ENCODE assay signal across 8 cellular contexts in the genomic region with DNA sequence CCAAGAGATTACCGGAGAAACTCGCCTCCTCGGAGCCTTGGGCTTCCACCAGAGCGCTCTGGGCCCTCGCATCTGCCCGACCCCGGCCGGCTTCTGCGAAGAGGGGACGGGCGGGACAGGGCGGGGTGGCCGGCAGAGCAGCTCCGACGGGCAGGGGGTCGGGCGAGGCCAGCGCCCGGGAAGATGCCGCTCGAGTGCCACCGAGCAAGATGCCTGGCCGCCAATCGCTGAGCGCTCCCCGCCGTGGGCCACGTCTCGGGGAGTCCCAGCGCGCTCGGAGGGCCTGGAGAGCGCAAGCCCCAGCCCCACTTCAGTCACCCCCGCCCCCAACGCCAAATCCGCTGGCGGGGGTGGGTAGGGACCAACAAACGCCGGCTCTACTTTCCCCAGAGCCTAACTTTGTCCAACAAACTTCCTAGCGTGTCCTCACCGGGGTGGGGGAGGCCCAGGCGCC. TPM values are rescaled to one million over a fixed set of nuclear protein-coding genes. Genes with fewer than 3 reads are reported as not detected.
DNase-seq lines count a peak whose midpoint lies in the region; ATAC-seq and TF ChIP-seq lines count a peak whose summit lies in the region.

No MANE protein-coding gene starts in this region.

- peak; percentile 18 for ATAC-seq in HG03095 (IDR thresholded peaks at IDR 0.05; ENCODE audit: unreplicated experiment)
- ATAC-seq in activated T-helper 17 cell treated with anti-CD3 and anti-CD28 coated beads, Interleukin-2, amount 50 U/mL, for 72 hours (replicated peaks): peak; percentile 43
- ATAC-seq in left ventricle myocardium superior: peak; percentile 47

- H3K27ac ChIP-seq in sigmoid colon: peak overlapping the region; percentile 80 to 93 (median 90)

- H3K9me3 Mint-ChIP-seq in activated naive CD4-positive, alpha-beta T cell treated with anti-CD3 and anti-CD28 coated beads, Interleukin-2, amount 10 ng/mL, durations not matched to agents 7 days and 5 days: no peaks in the 10 kb centered on the region
- H3K9me3 Mint-ChIP-seq in activated T-helper 17 cell treated with anti-CD3 and anti-CD28 coated beads, Interleukin-2, amount 50 U/mL, for 72 hours: no peaks in the 10 kb centered on the region

- intact Hi-C loops in left ventricle myocardium superior (cut with micrococcal nuclease): no loop called here
- intact Hi-C loops in sigmoid colon (cut with DNase I): loop anchor here (2.0 kb wide), 4 partner anchors 14 to 164 kb away; no protein-coding TSS in a partner anchor

- TF ChIP-seq POLR2A in sigmoid colon (IDR thresholded peaks at IDR 0.05): no peak

- no peaks in the 10 kb centered on the region for H3K27me3 ChIP-seq in sigmoid colon

- peaks cover 0 to 29% (median 10%) of the 10 kb centered on the region in 4 donors for H3K4me1 ChIP-seq in sigmoid colon

- CTCF ChIA-PET in activated naive CD4-positive, alpha-beta T cell treated with anti-CD3 and anti-CD28 coated beads, Interleukin-2, amount 10 ng/mL, durations not matched to agents 7 days and 5 days (lab: Charles Lee): interaction anchor here (0.7 to 1.4 kb wide), 5 partner anchors 22 to 164 kb away, joined by 3 read pairs; no protein-coding TSS in a partner anchor

- no peak for TF ChIP-seq EP300 in sigmoid colon (IDR thresholded peaks at IDR 0.05)

- TF ChIP-seq CTCF in sigmoid colon (IDR thresholded peaks at IDR 0.05): no peak

- DNase-seq in activated naive CD4-positive, alpha-beta T cell treated with anti-CD3 and anti-CD28 coated beads, Interleukin-2, amount 10 ng/mL, durations not matched to agents 7 days and 5 days: peak; percentile 24
- no peak for DNase-seq in activated naive CD4-positive, alpha-beta T cell treated with Interleukin-2 at 50 U/mL for 16 hours
- peak; percentile 49 for DNase-seq in left ventricle myocardium superior
- no peak for DNase-seq in sigmoid colon
- DNase-seq in midbrain (lab: John Stamatoyannopoulos, UW): no peak
- DNase-seq in GM19238 (ENCODE audit: insufficient read length, low spot score): no peak

- no peaks in the 10 kb centered on the region for H3K9me3 ChIP-seq in sigmoid colon

- 1% methylated on average over 42 of the region's 42 CpGs for WGBS in sigmoid colon, 2 donors

- H3K4me3 ChIP-seq in sigmoid colon: peak overlapping the region; percentile 81 to 90 (median 88)

- peaks cover 70% of the 10 kb centered on the region for H3K27me3 Mint-ChIP-seq in activated naive CD4-positive, alpha-beta T cell treated with anti-CD3 and anti-CD28 coated beads, Interleukin-2, amount 10 ng/mL, durations not matched to agents 7 days and 5 days
- H3K27me3 Mint-ChIP-seq in activated T-helper 17 cell treated with anti-CD3 and anti-CD28 coated beads, Interleukin-2, amount 50 U/mL, for 72 hours: peaks cover 31% of the 10 kb centered on the region

- no peaks in the 10 kb centered on the region for H3K36me3 ChIP-seq in sigmoid colon

- H3K4me3 Mint-ChIP-seq in activated naive CD4-positive, alpha-beta T cell treated with anti-CD3 and anti-CD28 coated beads, Interleukin-2, amount 10 ng/mL, durations not matched to agents 7 days and 5 days: peak overlapping the region; percentile 76
- peak overlapping the region; percentile 70 for H3K4me3 Mint-ChIP-seq in activated T-helper 17 cell treated with anti-CD3 and anti-CD28 coated beads, Interleukin-2, amount 50 U/mL, for 72 hours

- H3K36me3 Mint-ChIP-seq in activated naive CD4-positive, alpha-beta T cell treated with anti-CD3 and anti-CD28 coated beads, Interleukin-2, amount 10 ng/mL, durations not matched to agents 7 days and 5 days: no peaks in the 10 kb centered on the region
- no peaks in the 10 kb centered on the region for H3K36me3 Mint-ChIP-seq in activated T-helper 17 cell treated with anti-CD3 and anti-CD28 coated beads, Interleukin-2, amount 50 U/mL, for 72 hours (ENCODE audit: low read depth)

- no peak overlapping the region for H3K27ac Mint-ChIP-seq in activated naive CD4-positive, alpha-beta T cell treated with anti-CD3 and anti-CD28 coated beads, Interleukin-2, amount 10 ng/mL, durations not matched to agents 7 days and 5 days
- no peak overlapping the region for H3K27ac Mint-ChIP-seq in activated T-helper 17 cell treated with anti-CD3 and anti-CD28 coated beads, Interleukin-2, amount 50 U/mL, for 72 hours

- H3K4me1 Mint-ChIP-seq in activated naive CD4-positive, alpha-beta T cell treated with anti-CD3 and anti-CD28 coated beads, Interleukin-2, amount 10 ng/mL, durations not matched to agents 7 days and 5 days: peaks cover 10% of the 10 kb centered on the region
- peaks cover 9% of the 10 kb centered on the region for H3K4me1 Mint-ChIP-seq in activated T-helper 17 cell treated with anti-CD3 and anti-CD28 coated beads, Interleukin-2, amount 50 U/mL, for 72 hours

RNA-seq across cellular contexts. Expression of a gene that starts 0.5 kb away (rescaled TPM):
- 1 to 10 TPM; 1.3 to 1.9 TPM for total RNA-seq in activated T-helper 17 cell treated with anti-CD3 and anti-CD28 coated beads, Interleukin-2, amount 50 U/mL, for 72 hours
- total RNA-seq in left ventricle myocardium superior (15.2 TPM), sigmoid colon (10 to 100 TPM; 12.3 to 22.1 (median 18.2) TPM)
- 10 to 100 TPM; 24.8 to 43.2 (median 39.5) TPM for polyA plus RNA-seq in sigmoid colon

Comparison
In these comparisons a context has a peak if more than half of its experiments do, and no peak if none do; other contexts are left out.
1. DNase-seq: peak in activated naive CD4-positive, alpha-beta T cell treated with anti-CD3 and anti-CD28 coated beads, Interleukin-2, amount 10 ng/mL, durations not matched to agents 7 days and 5 days (single experiment) and left ventricle myocardium superior (single experiment); none in activated naive CD4-positive, alpha-beta T cell treated with Interleukin-2 at 50 U/mL for 16 hours (single experiment), sigmoid colon (single experiment), midbrain (single experiment) and GM19238 (single experiment).
2. Peak in every context shown above with its lines, with median percentiles within 50 percentile points of each other: ATAC-seq.